Comparison of ENCODE assay signal across 8 cellular contexts in the genomic region with DNA sequence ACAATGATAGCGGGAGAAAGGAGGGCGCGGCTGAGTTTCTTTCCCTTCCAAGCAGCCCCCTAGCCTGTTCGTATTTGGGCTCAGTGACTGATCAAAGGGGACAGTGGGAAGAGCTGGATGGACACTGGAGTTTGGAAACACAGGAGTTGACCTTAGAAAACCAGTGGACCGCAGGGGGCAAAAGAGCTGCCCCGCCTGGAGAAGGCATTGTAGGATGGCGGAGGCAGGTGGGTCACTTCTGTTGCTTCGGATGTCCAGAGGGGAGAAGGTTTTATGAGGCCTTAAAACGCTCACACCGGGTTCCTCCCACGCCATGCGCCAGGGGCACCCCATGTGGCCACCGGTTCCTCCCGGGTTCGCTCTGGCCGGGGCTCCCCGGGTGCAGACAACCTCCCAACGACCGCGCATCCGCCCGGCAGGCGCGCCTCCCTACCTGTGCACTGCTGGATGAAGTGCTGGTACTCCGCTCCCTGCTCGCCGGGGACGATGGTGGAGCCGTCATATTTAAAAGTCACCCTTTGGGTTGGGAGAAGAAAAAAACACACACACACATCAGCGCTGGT. TPM values are rescaled to one million over a fixed set of nuclear protein-coding genes. Genes with fewer than 3 reads are reported as not detected.
DNase-seq lines count a peak whose midpoint lies in the region; ATAC-seq, FAIRE-seq and TF ChIP-seq lines count a peak whose summit lies in the region.

No MANE protein-coding gene starts in this region.

- H3K36me3 Mint-ChIP-seq in activated naive CD4-positive, alpha-beta T cell treated with anti-CD3 and anti-CD28 coated beads for 36 hours (ENCODE audit: low read depth) = peaks cover 34% of the 10 kb centered on the region

- peaks cover 0 to 28% of the 10 kb centered on the region in 2 donors for H3K4me1 ChIP-seq in right atrium auricular region
- H3K4me1 ChIP-seq in small intestine (ENCODE audit: control insufficient read depth in 2 of 2, insufficient read depth in 1 of 2, low read depth in 1 of 2, low read length in 1 of 2) = no peaks in the 10 kb centered on the region

- peak overlapping the region; percentile 59 for H3K27ac ChIP-seq in KOPT-K1 (ENCODE audit: low read depth, low read length, poor library complexity, severe bottlenecking)
- H3K27ac ChIP-seq in right atrium auricular region = peak overlapping the region in 1 of 2 donors; percentile 62
- H3K27ac ChIP-seq in small intestine (ENCODE audit: low read depth in 1 of 2, low read length in 1 of 2) = peak overlapping the region; percentile 44 to 59

- TF ChIP-seq POLR2A in GM12891 (IDR thresholded peaks at IDR 0.05; ENCODE audit: low read depth, low read length) = no peak

- CTCF ChIA-PET in activated naive CD4-positive, alpha-beta T cell treated with anti-CD3 and anti-CD28 coated beads for 36 hours (lab: Charles Lee) = interaction anchor here (1.0 to 2.7 kb wide), 4 partner anchors 18 to 111 kb away, joined by 3 to 13 read pairs (median 11); no protein-coding TSS in a partner anchor

- peaks cover 40% of the 10 kb centered on the region for H3K4me1 Mint-ChIP-seq in activated naive CD4-positive, alpha-beta T cell treated with anti-CD3 and anti-CD28 coated beads for 36 hours (ENCODE audit: low read depth)

- peak overlapping the region; percentile 77 for H3K27ac Mint-ChIP-seq in activated naive CD4-positive, alpha-beta T cell treated with anti-CD3 and anti-CD28 coated beads for 36 hours

- H3K4me3 ChIP-seq in right atrium auricular region = peak overlapping the region; percentile 52 to 76
- peak overlapping the region; percentile 53 to 92 for H3K4me3 ChIP-seq in small intestine (ENCODE audit: low read depth in 1 of 2, low read length in 2 of 2)

- intact Hi-C loops in activated naive CD4-positive, alpha-beta T cell treated with anti-CD3 and anti-CD28 coated beads for 36 hours (cut with micrococcal nuclease) = loop anchor here (1.0 kb wide), 1 partner anchor 9 kb away; no protein-coding TSS in a partner anchor

- WGBS in small intestine, 3 donors = 0 to 4% (median 1%) methylated on average over 22 to 30 of the region's 30 CpGs

- DNase-seq in D341Med (ENCODE audit: low spot score) (peak; percentile 54), right atrium auricular region (ENCODE audit: low spot score) (no peak), small intestine (peak; percentile 48), GM12891 (ENCODE audit: insufficient read length, low spot score) (no peak), nucleus accumbens (lab: John Stamatoyannopoulos, UW) (no peak)
- peak; percentile 74 for DNase-seq in activated naive CD4-positive, alpha-beta T cell treated with anti-CD3 and anti-CD28 coated beads for 36 hours

- H3K27me3 ChIP-seq in right atrium auricular region (no peaks in the 10 kb centered on the region), small intestine (ENCODE audit: control insufficient read depth in 2 of 2, insufficient read depth in 2 of 2, low read length in 2 of 2) (no peaks in the 10 kb centered on the region)

- H3K9me3 Mint-ChIP-seq in activated naive CD4-positive, alpha-beta T cell treated with anti-CD3 and anti-CD28 coated beads for 36 hours = no peaks in the 10 kb centered on the region

- H3K27me3 Mint-ChIP-seq in activated naive CD4-positive, alpha-beta T cell treated with anti-CD3 and anti-CD28 coated beads for 36 hours (ENCODE audit: low read depth) = no peaks in the 10 kb centered on the region

- H3K36me3 ChIP-seq in KOPT-K1 (ENCODE audit: insufficient read depth, low read length) (peaks cover 18% of the 10 kb centered on the region; the same call in 1 of the 2 replicates), right atrium auricular region (no peaks in the 10 kb centered on the region), small intestine (ENCODE audit: control insufficient read depth in 2 of 2, insufficient read depth in 2 of 2, low read length in 2 of 2) (no peaks in the 10 kb centered on the region)

- H3K9me3 ChIP-seq in KOPT-K1 (ENCODE audit: insufficient read depth, low read length, poor library complexity, severe bottlenecking) (no peaks in the 10 kb centered on the region), right atrium auricular region (no peaks in the 10 kb centered on the region), small intestine (ENCODE audit: control insufficient read depth, low read depth) (no peaks in the 10 kb centered on the region)

- ATAC-seq in GM21526 (IDR thresholded peaks at IDR 0.05; ENCODE audit: low FRiP score, unreplicated experiment) = peak; percentile 23

- FAIRE-seq in small intestine (lab: Jason Lieb, UNC) (no peak), GM12891 (lab: Jason Lieb, UNC) (no peak)

- H3K4me3 Mint-ChIP-seq in activated naive CD4-positive, alpha-beta T cell treated with anti-CD3 and anti-CD28 coated beads for 36 hours = peak overlapping the region; percentile 96

- no peak for TF ChIP-seq CTCF in right atrium auricular region (IDR thresholded peaks at IDR 0.05)

TF ChIP-seq in GM12891, 5 proteins besides CTCF, POLR2A, EP300 and RAD21:
- no peak for TF ChIP-seq PAX5 (IDR thresholded peaks at IDR 0.05; ENCODE audit: insufficient read depth, low read length, severe bottlenecking)
- no peak for TF ChIP-seq SPI1 (IDR thresholded peaks at IDR 0.05; ENCODE audit: low read depth, low read length)
- TF ChIP-seq POU2F2 (IDR thresholded peaks at IDR 0.05; ENCODE audit: low read depth, low read length) = no peak
- no peak for TF ChIP-seq POLR2AphosphoS5 (IDR thresholded peaks at IDR 0.05; ENCODE audit: low read depth, low read length)
- TF ChIP-seq TAF1 (IDR thresholded peaks at IDR 0.05; ENCODE audit: low read depth, low read length) = no peak
TF ChIP-seq in GM12891: peak in this region for 0.

RNA-seq across cellular contexts. Expression of a gene that starts 0.7 kb away (rescaled TPM):
- 100 to 1,000 TPM; 325 to 328 TPM for total RNA-seq in activated naive CD4-positive, alpha-beta T cell treated with anti-CD3 and anti-CD28 coated beads for 36 hours
- 10 to 100 TPM in 1 of 2 donors, 1 to 10 TPM in 1; 8.0 to 27.1 TPM for total RNA-seq in right atrium auricular region
- polyA plus RNA-seq in small intestine = 100 to 1,000 TPM in 2 of 3 donors, 10 to 100 TPM in 1; 87.2 to 166 (median 101) TPM
- polyA plus RNA-seq in GM12891 (2012; ENCODE audit: low read depth, missing spikeins) = 283 TPM

RNA-seq across cellular contexts. Expression of a gene that starts 31.2 kb away (rescaled TPM):
- 10 to 100 TPM; 45.7 to 50.3 TPM for total RNA-seq in activated naive CD4-positive, alpha-beta T cell treated with anti-CD3 and anti-CD28 coated beads for 36 hours
- total RNA-seq in right atrium auricular region = 10 to 100 TPM; 36.2 to 44.1 TPM
- 10 to 100 TPM; 12.7 to 21.7 (median 16.8) TPM for polyA plus RNA-seq in small intestine
- polyA plus RNA-seq in GM12891 (2012; ENCODE audit: low read depth, missing spikeins) = 18.6 TPM

Comparison
In these comparisons a context has a peak if more than half of its experiments do, and no peak if none do; other contexts are left out.
1. DNase-seq: peak in D341Med (single experiment), activated naive CD4-positive, alpha-beta T cell treated with anti-CD3 and anti-CD28 coated beads for 36 hours (single experiment) and small intestine (single experiment); none in right atrium auricular region (single experiment), GM12891 (single experiment) and nucleus accumbens (0 of 56).
2. RNA of a gene that starts 0.7 kb away (total RNA-seq): 325 to 328 TPM in activated naive CD4-positive, alpha-beta T cell treated with anti-CD3 and anti-CD28 coated beads for 36 hours; 8.0 to 27.1 TPM in right atrium auricular region; every median in the first group is over 10 times any median in the second.